8 cellular contexts compared by ENCODE assay signal in the genomic region with DNA sequence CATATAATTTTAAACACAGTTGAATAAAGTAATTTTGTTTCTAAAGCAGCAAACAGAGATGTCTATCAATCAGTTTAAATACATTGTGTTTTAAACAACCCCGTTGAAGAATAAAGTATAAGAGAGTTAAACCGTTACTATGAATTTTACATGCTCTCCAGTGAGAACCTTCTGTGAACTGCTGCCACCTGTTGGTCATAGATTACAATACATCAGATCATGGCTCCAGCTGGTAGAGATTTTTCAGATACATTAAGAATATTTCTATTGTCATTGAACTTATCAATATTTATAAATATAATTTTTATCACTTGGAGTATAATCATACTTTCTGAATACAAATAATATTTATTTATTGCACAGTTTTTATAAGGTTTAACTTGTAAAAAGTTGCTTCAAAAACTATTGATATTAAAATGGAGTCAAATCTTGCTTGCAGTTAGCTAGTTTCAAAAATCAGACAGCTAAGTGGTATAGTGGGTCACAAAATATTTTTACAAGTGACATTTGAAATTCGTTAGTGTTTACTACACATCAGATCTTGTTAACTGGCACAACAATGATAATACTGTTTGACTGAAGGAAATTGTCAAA.
DNase-seq lines count a peak whose midpoint lies in the region; ATAC-seq and TF ChIP-seq lines count a peak whose summit lies in the region.

No MANE protein-coding gene starts in this region.

- DNase-seq in heart right ventricle, result peak in 1 of 2 donors; percentile 22
- DNase-seq in Right ventricle myocardium superior, result no peak
- DNase-seq in Karpas-422, result peak; percentile 79
- DNase-seq in SJCRH30, result peak; percentile 24 to 79
- DNase-seq in fibroblast of gingiva (ENCODE audit: low read depth), result peak; percentile 1
- no peak for DNase-seq in psoas muscle

- H3K9ac ChIP-seq in Karpas-422 (ENCODE audit: low read length), result no peak overlapping the region

- H3K9me3 ChIP-seq in heart right ventricle, result no peaks in the 10 kb centered on the region
- H3K9me3 ChIP-seq in Karpas-422 (ENCODE audit: low read length), result no peaks in the 10 kb centered on the region
- no peaks in the 10 kb centered on the region for H3K9me3 ChIP-seq in SJCRH30 (replicated peaks)
- no peaks in the 10 kb centered on the region for H3K9me3 ChIP-seq in psoas muscle

- intact Hi-C loops in heart right ventricle (cut with DNase I), result loop anchor here in 7 of 10 donors (1.0 to 10.0 kb wide), 5 partner anchors 388 to 1995 kb away; no protein-coding TSS in a partner anchor
- intact Hi-C loops in Right ventricle myocardium superior (cut with DNase I), result loop anchor here (10.0 kb wide), 1 partner anchor 388 kb away; no protein-coding TSS in a partner anchor
- intact Hi-C loops in psoas muscle (cut with DNase I), result loop anchor here in 1 of 2 donors (5.0 to 10.0 kb wide), 3 partner anchors 378 to 1988 kb away; no protein-coding TSS in a partner anchor

- H3K9me2 ChIP-seq in Karpas-422 (replicated peaks; ENCODE audit: insufficient read depth, low read length), result no peaks in the 10 kb centered on the region

- WGBS in heart right ventricle, 2 donors, result 4 to 5% methylated on average over 3 of the region's 3 CpGs
- WGBS in psoas muscle, 3 donors, result 2% methylated on average over 3 of the region's 3 CpGs

- peak; percentile 51 to 89 (median 73) for TF ChIP-seq CTCF in heart right ventricle (IDR thresholded peaks at IDR 0.05)
- TF ChIP-seq CTCF in psoas muscle (IDR thresholded peaks at IDR 0.05), result peak; percentile 53

- H3K36me3 ChIP-seq in heart right ventricle (no peaks in the 10 kb centered on the region), Karpas-422 (ENCODE audit: insufficient read depth, low read length) (no peaks in the 10 kb centered on the region), SJCRH30 (no peaks in the 10 kb centered on the region), psoas muscle (ENCODE audit: insufficient read depth in 1 of 2, low read depth in 1 of 2) (no peaks in the 10 kb centered on the region)

- H3K4me1 ChIP-seq in heart right ventricle (no peaks in the 10 kb centered on the region), Karpas-422 (ENCODE audit: low read length) (no peaks in the 10 kb centered on the region), SJCRH30 (no peaks in the 10 kb centered on the region), psoas muscle (no peaks in the 10 kb centered on the region)

- H3K4me3 ChIP-seq in heart right ventricle (no peak overlapping the region), Karpas-422 (ENCODE audit: low read length) (no peak overlapping the region), SJCRH30 (no peak overlapping the region), psoas muscle (no peak overlapping the region)

- H3K27me3 ChIP-seq in heart right ventricle (no peaks in the 10 kb centered on the region), Karpas-422 (ENCODE audit: low read length) (no peaks in the 10 kb centered on the region), SJCRH30 (no peaks in the 10 kb centered on the region), psoas muscle (ENCODE audit: insufficient read depth in 3 of 3, low read length in 2 of 3) (no peaks in the 10 kb centered on the region)

- H3K27ac ChIP-seq in heart right ventricle (no peak overlapping the region), Karpas-422 (ENCODE audit: low read length) (no peak overlapping the region), SJCRH30 (no peak overlapping the region), psoas muscle (no peak overlapping the region)

- H3K79me2 ChIP-seq in Karpas-422 (ENCODE audit: low read length), result no peaks in the 10 kb centered on the region

- no peaks in the 10 kb centered on the region for H4K20me1 ChIP-seq in Karpas-422 (ENCODE audit: insufficient read depth, low read depth, low read length)

- ATAC-seq in heart right ventricle, result peak in 1 of 8 donors; percentile 49
- ATAC-seq in Right ventricle myocardium superior (ENCODE audit: poor library complexity), result no peak
- ATAC-seq in GM21825 (IDR thresholded peaks at IDR 0.05; ENCODE audit: unreplicated experiment), result peak; percentile 86
- ATAC-seq in psoas muscle, result no peak
- ATAC-seq in GM21447 (IDR thresholded peaks at IDR 0.05; ENCODE audit: unreplicated experiment), result no peak

- no peak overlapping the region for H3K4me2 ChIP-seq in Karpas-422 (ENCODE audit: low read depth, low read length, poor library complexity, severe bottlenecking)

- no peak overlapping the region for H2AFZ ChIP-seq in Karpas-422 (ENCODE audit: low read length)

Comparison
In these comparisons a context has a peak if more than half of its experiments do, and no peak if none do; other contexts are left out.
1. DNase-seq: peak in Karpas-422 (single experiment), SJCRH30 (2 of 2) and fibroblast of gingiva (single experiment); none in Right ventricle myocardium superior (single experiment) and psoas muscle (0 of 2).